ENCODE assay signal across 22 cellular contexts in the genomic region with DNA sequence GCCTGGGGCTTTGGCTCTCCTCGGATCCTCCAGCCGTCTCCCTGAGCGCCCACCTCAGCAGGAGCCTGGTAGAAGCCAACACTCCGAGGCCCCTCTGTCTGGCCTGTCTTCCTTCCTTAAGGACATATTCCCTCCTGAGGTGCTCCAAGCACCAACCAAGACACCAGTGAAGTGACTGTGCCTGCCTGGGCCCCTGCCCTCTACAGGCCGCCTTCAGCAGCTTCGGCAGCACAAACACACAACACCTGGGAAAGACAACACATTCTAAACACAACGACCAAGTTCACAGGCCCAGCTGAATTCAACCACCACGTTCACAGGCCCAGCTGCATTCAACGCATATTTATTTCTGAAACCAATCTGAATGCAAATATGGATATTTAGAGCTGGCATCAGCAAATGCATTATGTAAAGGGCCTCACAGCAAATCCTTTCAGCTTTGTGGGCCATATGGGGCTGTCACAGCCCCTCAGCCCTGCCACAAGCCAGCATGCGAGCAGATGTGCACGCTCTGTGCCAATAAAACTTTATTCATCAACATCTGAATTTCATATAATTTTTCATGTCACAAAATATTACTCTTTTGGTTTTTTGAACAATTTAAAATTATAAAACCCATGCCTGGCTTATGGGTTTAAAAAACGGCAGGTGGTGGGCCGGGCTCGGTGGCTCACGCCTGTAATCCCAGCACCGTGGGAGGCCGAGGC. TPM values are rescaled to one million over a fixed set of nuclear protein-coding genes. Genes with fewer than 3 reads are reported as not detected.
DNase-seq lines count a peak whose midpoint lies in the region; ATAC-seq and TF ChIP-seq lines count a peak whose summit lies in the region.
"Had no signal": no experiment of that assay in that cellular context is flagged by ENCODE, and none has a peak within 500 bp of the region (broad histone marks: within the 10 kb centered on the region; RNA-seq: fewer than 3 reads in every experiment).

No MANE protein-coding gene starts in this region.

- H3K4me3 ChIP-seq in DND-41 (ENCODE audit: low read depth in 1 of 2, low read length in 2 of 2): no peak overlapping the region
- H3K4me3 ChIP-seq in astrocyte of the cerebellum (ENCODE audit: low read depth, low read length): no peak overlapping the region
- no peak overlapping the region for H3K4me3 ChIP-seq in psoas muscle
- H3K4me3 ChIP-seq: MG63, PC-9 had no signal

- no peak overlapping the region for H3K23ac ChIP-seq in H9 (ENCODE audit: insufficient read length, low read depth, low read length)

- H3K23me2 ChIP-seq in H9 (ENCODE audit: insufficient read length, low read depth, low read length, poor library complexity, severe bottlenecking): no peaks in the 10 kb centered on the region

- H2BK120ac ChIP-seq in H9 (ENCODE audit: low read depth, low read length, poor library complexity, severe bottlenecking): no peak overlapping the region

- H3K27me3 ChIP-seq in DND-41 (ENCODE audit: insufficient read depth, low read length, poor library complexity) (no peaks in the 10 kb centered on the region), H9 (ENCODE audit: insufficient read depth, low read length) (no peaks in the 10 kb centered on the region), psoas muscle (ENCODE audit: insufficient read depth in 3 of 3, low read length in 2 of 3) (no peaks in the 10 kb centered on the region)
- H3K27me3 ChIP-seq: MG63 had no signal

- H3K79me1 ChIP-seq in H9 (ENCODE audit: insufficient read depth, low read depth, low read length, poor library complexity, severe bottlenecking): no peaks in the 10 kb centered on the region

- H3K9ac ChIP-seq in DND-41 (ENCODE audit: low read depth, low read length) (no peak overlapping the region), H9 (ENCODE audit: extremely low read depth, insufficient read length, low read length) (no peak overlapping the region)

- intact Hi-C loops in posterior cingulate gyrus (cut with DNase I): no loop called here
- intact Hi-C loops in psoas muscle (cut with DNase I): no loop called here

- TF ChIP-seq CTCF in DND-41 (IDR thresholded peaks at IDR 0.05; ENCODE audit: borderline replicate concordance, extremely low read depth, low read length, poor library complexity, severe bottlenecking) (peak; percentile 27), H9 (conservative IDR thresholded peaks at IDR 0.05) (peak; percentile 55), astrocyte of the cerebellum (IDR thresholded peaks at IDR 0.05; ENCODE audit: low read depth, low read length, missing control alignments) (peak; percentile 29), psoas muscle (IDR thresholded peaks at IDR 0.05) (no peak), mesothelial cell of epicardium (IDR thresholded peaks at IDR 0.05; ENCODE audit: unreplicated experiment) (no peak)

- H4K91ac ChIP-seq in H9 (ENCODE audit: insufficient read length, low read depth, low read length): no peak overlapping the region

- H3K9me3 Mint-ChIP-seq in H9 (no peaks in the 10 kb centered on the region), mesothelial cell of epicardium (no peaks in the 10 kb centered on the region)
- H3K9me3 Mint-ChIP-seq: activated naive CD4-positive, alpha-beta T cell treated with anti-CD3 and anti-CD28 coated beads, Interleukin-2, amount 50 U/mL, for 24 hours had no signal

- no peak overlapping the region for H3K14ac ChIP-seq in H9 (ENCODE audit: insufficient read depth, low read length)

- H3K9me3 ChIP-seq in DND-41 (ENCODE audit: insufficient read depth, low read length, severe bottlenecking) (no peaks in the 10 kb centered on the region), H9 (ENCODE audit: control insufficient read depth, low read depth, low read length) (no peaks in the 10 kb centered on the region), psoas muscle (no peaks in the 10 kb centered on the region)
- H3K9me3 ChIP-seq: MG63 had no signal

- H2AK5ac ChIP-seq in H9 (ENCODE audit: insufficient read length, low read length): no peak overlapping the region

- H3K36me3 ChIP-seq in DND-41 (ENCODE audit: insufficient read depth, low read length) (peaks cover 13% of the 10 kb centered on the region), psoas muscle (ENCODE audit: insufficient read depth in 1 of 2, low read depth in 1 of 2) (peaks cover 0 to 17% of the 10 kb centered on the region in 2 donors)
- H3K36me3 ChIP-seq: MG63 had no signal

- ATAC-seq in DND-41 (ENCODE audit: insufficient read depth, low read depth): no peak
- no peak for ATAC-seq in psoas muscle

- H3K4me1 Mint-ChIP-seq in H9 (no peaks in the 10 kb centered on the region), mesothelial cell of epicardium (no peaks in the 10 kb centered on the region)
- H3K4me1 Mint-ChIP-seq: activated naive CD4-positive, alpha-beta T cell treated with anti-CD3 and anti-CD28 coated beads, Interleukin-2, amount 50 U/mL, for 24 hours; B cell had no signal

- H3K27ac ChIP-seq in DND-41 (ENCODE audit: low read length): no peak overlapping the region
- H3K27ac ChIP-seq in H9 (ENCODE audit: insufficient read length, low read depth, low read length): no peak overlapping the region
- no peak overlapping the region for H3K27ac ChIP-seq in psoas muscle
- H3K27ac ChIP-seq: PC-9 had no signal

- H3K4me3 Mint-ChIP-seq in H9 (no peak overlapping the region), mesothelial cell of epicardium (no peak overlapping the region)
- H3K4me3 Mint-ChIP-seq: activated naive CD4-positive, alpha-beta T cell treated with anti-CD3 and anti-CD28 coated beads, Interleukin-2, amount 50 U/mL, for 24 hours; B cell had no signal

- H3K4me1 ChIP-seq in DND-41 (ENCODE audit: insufficient read depth, low read length) (no peaks in the 10 kb centered on the region), H9 (ENCODE audit: insufficient read depth, low read length) (no peaks in the 10 kb centered on the region), psoas muscle (no peaks in the 10 kb centered on the region)

- no peak overlapping the region for H4K8ac ChIP-seq in H9 (replicated peaks; ENCODE audit: insufficient read length, low read depth, low read length)

- no peak overlapping the region for H3K56ac ChIP-seq in H9 (ENCODE audit: insufficient read length, low read depth, low read length)

- H2AFZ ChIP-seq in DND-41 (ENCODE audit: low read depth, low read length) (no peak overlapping the region), H9 (ENCODE audit: low read length) (no peak overlapping the region)
- H2AFZ ChIP-seq: PC-9 had no signal

- no peak overlapping the region for H4K5ac ChIP-seq in H9 (ENCODE audit: insufficient read length, low read depth, low read length)

- H3T11ph ChIP-seq in H9 (ENCODE audit: low read length): no peak overlapping the region

- DNase-seq in DND-41 (no peak), H9 (peak; percentile 53), astrocyte of the cerebellum (ENCODE audit: low read depth) (no peak), iPS-NIHi7 (ENCODE audit: extremely low spot score) (peak; percentile 60), COLO668 (lab: John Stamatoyannopoulos, UW; ENCODE audit: unreplicated experiment) (no peak), posterior cingulate gyrus (no peak), psoas muscle (no peak), mesothelial cell of epicardium (ENCODE audit: low spot score in 2 of 2, unreplicated experiment in 2 of 2) (no peak)
- DNase-seq: activated CD4-positive, alpha-beta T cell treated with anti-CD3 and anti-CD28 coated beads, Interleukin-2, amount 50 U/mL, for 1 hour; activated T-cell treated with anti-CD3 and anti-CD28 coated beads for 4 hours; DMS153; kidney glomerular epithelial cell; MG63; NCI-H1930; NCI-H510A treated with DMSO at 0.1 percent for 48 hours; occipital lobe; PC-9; stimulated activated CD4-positive, alpha-beta T cell treated with anti-CD3 and anti-CD28 coated beads, Interleukin-2, amount 100 ng/mL, for 24 hours had no signal

- no peak overlapping the region for H3K4me2 ChIP-seq in DND-41 (ENCODE audit: insufficient read depth, low read length)
- no peak overlapping the region for H3K4me2 ChIP-seq in H9 (ENCODE audit: insufficient read depth, insufficient read length, low read length)
- H3K4me2 ChIP-seq: PC-9 had no signal

- H3K27me3 Mint-ChIP-seq in H9 (ENCODE audit: low read depth): no peaks in the 10 kb centered on the region
- H3K27me3 Mint-ChIP-seq in mesothelial cell of epicardium (ENCODE audit: low read depth): no peaks in the 10 kb centered on the region
- H3K27me3 Mint-ChIP-seq: activated naive CD4-positive, alpha-beta T cell treated with anti-CD3 and anti-CD28 coated beads, Interleukin-2, amount 50 U/mL, for 24 hours; B cell had no signal

- H3K18ac ChIP-seq in H9 (ENCODE audit: insufficient read length, low read depth, low read length): no peak overlapping the region

- in situ Hi-C loops in astrocyte of the cerebellum (cut with HindIII; ENCODE audit: low sequenced_read_pairs): no loop called here

- no peak overlapping the region for H2BK20ac ChIP-seq in H9 (ENCODE audit: low read depth, low read length, poor library complexity, severe bottlenecking)

- peak overlapping the region in 1 of 3 experiments; percentile 91; a peak in 2 of 7 replicates for H3K27ac Mint-ChIP-seq in H9
- no peak overlapping the region for H3K27ac Mint-ChIP-seq in mesothelial cell of epicardium
- H3K27ac Mint-ChIP-seq: activated naive CD4-positive, alpha-beta T cell treated with anti-CD3 and anti-CD28 coated beads, Interleukin-2, amount 50 U/mL, for 24 hours; B cell had no signal

- peaks cover 4 to 6% (median 6%) of the 10 kb centered on the region in 3 experiments; a peak in 6 of 7 replicates for H3K36me3 Mint-ChIP-seq in H9 (ENCODE audit: insufficient read depth in 1 of 3, low read depth in 3 of 3)
- H3K36me3 Mint-ChIP-seq in mesothelial cell of epicardium: peaks cover 3% of the 10 kb centered on the region

- H2BK12ac ChIP-seq in H9 (ENCODE audit: insufficient read length, low read depth, low read length): no peak overlapping the region

- no peak overlapping the region for H2BK5ac ChIP-seq in H9 (ENCODE audit: insufficient read length, low read length)

- WGBS in H9 (ENCODE audit: extremely low coverage, insufficient read length, low lambda C conversion rate): no CpG with 5 or more reads among the region's 17 CpGs
- WGBS in psoas muscle, 3 donors: 83 to 85% (median 83%) methylated on average over 17 of the region's 17 CpGs

- H3K79me2 ChIP-seq in DND-41 (ENCODE audit: insufficient read depth, low read length) (no peaks in the 10 kb centered on the region), H9 (ENCODE audit: insufficient read depth, low read length) (no peaks in the 10 kb centered on the region)

- no peak overlapping the region for H2BK15ac ChIP-seq in H9 (ENCODE audit: low read depth, low read length)

- no peak overlapping the region for H3K4ac ChIP-seq in H9 (ENCODE audit: low read depth, low read length)

- H4K20me1 ChIP-seq in DND-41 (ENCODE audit: insufficient read depth, low read length): peaks cover 11% of the 10 kb centered on the region; the same call in 1 of the 2 replicates
- H4K20me1 ChIP-seq in H9 (ENCODE audit: control insufficient read depth, insufficient read depth, insufficient read length): no peaks in the 10 kb centered on the region

RNA-seq across cellular contexts. Expression of a gene that starts 12.2 kb away (rescaled TPM):
- total RNA-seq in H9 (2021) (20.0 and 20.3 TPM in 2 replicates), psoas muscle (10 to 100 TPM in 2 of 4 donors, 1 to 10 TPM in 2; 4.8 to 10.4 (median 9.7) TPM), mesothelial cell of epicardium (41.3 to 44.7 TPM (median 42.4 TPM) in 3 replicates)
- polyA plus RNA-seq in psoas muscle: 10 to 100 TPM in 2 of 3 donors, 1 to 10 TPM in 1; 9.0 to 15.4 (median 12.3) TPM

RNA-seq across cellular contexts. Expression of a gene that starts 12.4 kb away (rescaled TPM):
- total RNA-seq in H9 (2021): 90.3 and 102 TPM in 2 replicates
- 10 to 100 TPM; 38.6 to 42.6 (median 38.7) TPM for total RNA-seq in psoas muscle
- polyA plus RNA-seq in psoas muscle: 10 to 100 TPM; 23.9 to 30.7 (median 28.5) TPM
- total RNA-seq in mesothelial cell of epicardium: 88.2 to 101 TPM (median 96.3 TPM) in 3 replicates

RNA-seq across cellular contexts. Expression of a gene that starts 21.9 kb away (rescaled TPM):
- not detected in 2 replicates for total RNA-seq in H9 (2021)
- not detected for total RNA-seq in psoas muscle
- polyA plus RNA-seq in psoas muscle: not detected
- total RNA-seq in mesothelial cell of epicardium: 0.22 to 0.41 TPM (median 0.40 TPM) in 3 replicates
- total RNA-seq: fibroblast of lung, HT-29, occipital lobe, PC-9 had no signal
- polyA plus RNA-seq: fibroblast of lung had no signal

RNA-seq across cellular contexts. Expression of a gene that starts 32.8 kb away (rescaled TPM):
- total RNA-seq in H9 (2021) (246 and 254 TPM in 2 replicates), psoas muscle (10 to 100 TPM; 32.8 to 67.7 (median 55.0) TPM), mesothelial cell of epicardium (95.9 to 99.2 TPM (median 96.2 TPM) in 3 replicates)
- 100 to 1,000 TPM in 1 of 3 donors, 10 to 100 TPM in 2; 49.4 to 165 (median 66.9) TPM for polyA plus RNA-seq in psoas muscle

RNA-seq across cellular contexts. Expression of a gene that starts 41.0 kb away (rescaled TPM):
- total RNA-seq in H9 (2021) (74.1 and 79.7 TPM in 2 replicates), psoas muscle (under 1 TPM in 3 of 4 donors, not detected in 1; 0.17 to 0.59 (median 0.25) TPM), mesothelial cell of epicardium (14.1 to 15.9 TPM (median 14.6 TPM) in 3 replicates)
- under 1 TPM; 0.03 to 0.13 (median 0.04) TPM for polyA plus RNA-seq in psoas muscle

Comparison
In these comparisons a context has a peak if more than half of its experiments do, and no peak if none do; other contexts are left out.
1. DNase-seq: peak in H9 (single experiment) and iPS-NIHi7 (single experiment); none in DND-41 (single experiment), astrocyte of the cerebellum (single experiment), COLO668 (single experiment), posterior cingulate gyrus (0 of 10), psoas muscle (0 of 2) and mesothelial cell of epicardium (0 of 2).
2. CTCF ChIP-seq: peak in DND-41 (single experiment), H9 (single experiment) and astrocyte of the cerebellum (single experiment); none in psoas muscle (single experiment) and mesothelial cell of epicardium (single experiment).